ENCODE assay signal across 1 cellular context in genomic region chr14:94593749-94594431, GRCh38.
TF ChIP-seq lines count a peak whose summit lies in the region.

No MANE protein-coding gene starts in this region.

TF ChIP-seq in HepG2, 621 proteins besides CTCF, POLR2A, EP300 and RAD21 (continued from another document and continues in another):
- TF ChIP-seq GLI4 (CRISPR knock-in tag; IDR thresholded peaks at IDR 0.05; ENCODE audit: borderline replicate concordance) (no peak; the same call in 1 of the 2 replicates), ZNF761 (CRISPR knock-in tag; conservative IDR thresholded peaks at IDR 0.05) (0 out of 2 replicates have a peak, but pooled peaks have one; percentile 43), ZNF780A (CRISPR knock-in tag; IDR thresholded peaks at IDR 0.05) (no peak), SALL2 (CRISPR knock-in tag; IDR thresholded peaks at IDR 0.05) (peak; percentile 93), ZSCAN29 (CRISPR knock-in tag; conservative IDR thresholded peaks at IDR 0.05) (peak; percentile 90), ZBTB49 (CRISPR knock-in tag; IDR thresholded peaks at IDR 0.05; ENCODE audit: borderline replicate concordance) (no peak; the same call in 1 of the 2 replicates), ZNF180 (CRISPR knock-in tag; IDR thresholded peaks at IDR 0.05; ENCODE audit: borderline replicate concordance, low read depth) (no peak), ZNF773 (CRISPR knock-in tag; IDR thresholded peaks at IDR 0.05; ENCODE audit: borderline replicate concordance) (0 out of 2 replicates have a peak, but pooled peaks have one; percentile 33), ZNF572 (CRISPR knock-in tag; IDR thresholded peaks at IDR 0.05) (peak; percentile 78; the same call in 1 of the 2 replicates), MBNL3 (CRISPR knock-in tag; conservative IDR thresholded peaks at IDR 0.05) (no peak), ZNF598 (CRISPR knock-in tag; IDR thresholded peaks at IDR 0.05; ENCODE audit: borderline replicate concordance) (0 out of 2 replicates have a peak, but pooled peaks have one; percentile 77), ZNF737 (CRISPR knock-in tag; IDR thresholded peaks at IDR 0.05; ENCODE audit: borderline replicate concordance) (peak; percentile 83; the same call in 1 of the 2 replicates), PAX8 (CRISPR knock-in tag; IDR thresholded peaks at IDR 0.05; ENCODE audit: borderline replicate concordance) (peak; percentile 66; the same call in 1 of the 2 replicates), ZNF747 (CRISPR knock-in tag; IDR thresholded peaks at IDR 0.05; ENCODE audit: borderline replicate concordance) (peak; percentile 62; the same call in 1 of the 2 replicates), TBX3 (IDR thresholded peaks at IDR 0.05; ENCODE audit: borderline replicate concordance) (peak; percentile 94), XBP1 (CRISPR knock-in tag; IDR thresholded peaks at IDR 0.05) (no peak), ZNF121 (CRISPR knock-in tag; IDR thresholded peaks at IDR 0.05) (peak; percentile 63; the same call in 1 of the 2 replicates), ZNF430 (CRISPR knock-in tag; IDR thresholded peaks at IDR 0.05) (peak; percentile 96), ZIK1 (CRISPR knock-in tag; IDR thresholded peaks at IDR 0.05; ENCODE audit: borderline replicate concordance, low read depth) (no peak), NR0B2 (CRISPR knock-in tag; IDR thresholded peaks at IDR 0.05) (no peak), NFRKB (IDR thresholded peaks at IDR 0.05) (no peak), ERF (CRISPR knock-in tag; IDR thresholded peaks at IDR 0.05) (peak; percentile 100), FOXP4 (CRISPR knock-in tag; IDR thresholded peaks at IDR 0.05) (peak; percentile 99), JDP2 (CRISPR knock-in tag; IDR thresholded peaks at IDR 0.05; ENCODE audit: borderline replicate concordance) (peak; percentile 89; the same call in 1 of the 2 replicates), HOXA3 (CRISPR knock-in tag; IDR thresholded peaks at IDR 0.05) (peak; percentile 93), PPARG (CRISPR knock-in tag; conservative IDR thresholded peaks at IDR 0.05) (peak; percentile 95), ZNF543 (CRISPR knock-in tag; IDR thresholded peaks at IDR 0.05) (peak; percentile 88), SCMH1 (CRISPR knock-in tag; IDR thresholded peaks at IDR 0.05; ENCODE audit: borderline replicate concordance) (no peak), RBM39 (IDR thresholded peaks at IDR 0.05; ENCODE audit: low read depth, low read length, poor library complexity, severe bottlenecking) (peak; percentile 66), GLMP (CRISPR knock-in tag; IDR thresholded peaks at IDR 0.05; ENCODE audit: borderline replicate concordance) (0 out of 2 replicates have a peak, but pooled peaks have one; percentile 73), ZNF34 (CRISPR knock-in tag; IDR thresholded peaks at IDR 0.05; ENCODE audit: borderline replicate concordance) (no peak; the same call in 1 of the 2 replicates), SUZ12 (IDR thresholded peaks at IDR 0.05; ENCODE audit: low read depth, low read length) (no peak), CBX5 (CRISPR knock-in tag; IDR thresholded peaks at IDR 0.05; ENCODE audit: borderline replicate concordance) (peak; percentile 97; the same call in 1 of the 2 replicates), BATF2 (CRISPR knock-in tag; IDR thresholded peaks at IDR 0.05) (no peak), BRCA1 (CRISPR knock-in tag; IDR thresholded peaks at IDR 0.05) (no peak), ZNF274 (CRISPR knock-in tag; IDR thresholded peaks at IDR 0.05) (no peak), ZNF124 (CRISPR knock-in tag; IDR thresholded peaks at IDR 0.05) (peak; percentile 97), SIX1 (CRISPR knock-in tag; IDR thresholded peaks at IDR 0.05; ENCODE audit: borderline replicate concordance) (peak; percentile 89), ZNF75D (CRISPR knock-in tag; IDR thresholded peaks at IDR 0.05; ENCODE audit: borderline replicate concordance) (no peak), ZNF788 (CRISPR knock-in tag; IDR thresholded peaks at IDR 0.05; ENCODE audit: borderline replicate concordance) (peak; percentile 96; the same call in 1 of the 2 replicates), GMEB2 (CRISPR knock-in tag; IDR thresholded peaks at IDR 0.05; ENCODE audit: low read depth) (no peak), MIER2 (CRISPR knock-in tag; IDR thresholded peaks at IDR 0.05) (peak; percentile 88), ZNF777 (CRISPR knock-in tag; IDR thresholded peaks at IDR 0.05) (0 out of 2 replicates have a peak, but pooled peaks have one; percentile 33), HNRNPL (IDR thresholded peaks at IDR 0.05; ENCODE audit: low read depth, low read length) (peak; percentile 75; the same call in 1 of the 2 replicates), ZNF383 (CRISPR knock-in tag; IDR thresholded peaks at IDR 0.05; ENCODE audit: borderline replicate concordance) (no peak), HOXA5 (CRISPR knock-in tag; IDR thresholded peaks at IDR 0.05) (peak; percentile 72; the same call in 1 of the 2 replicates), ESRRA (CRISPR knock-in tag; IDR thresholded peaks at IDR 0.05; ENCODE audit: low read depth) (peak; percentile 99), ZNF362 (CRISPR knock-in tag; IDR thresholded peaks at IDR 0.05; ENCODE audit: borderline replicate concordance) (peak; percentile 89), KLF12 (CRISPR knock-in tag; IDR thresholded peaks at IDR 0.05; ENCODE audit: borderline replicate concordance) (0 out of 2 replicates have a peak, but pooled peaks have one; percentile 40), TRIM22 (IDR thresholded peaks at IDR 0.05) (no peak), IKZF4 (CRISPR knock-in tag; IDR thresholded peaks at IDR 0.05; ENCODE audit: borderline replicate concordance, low read depth, not compliant biosample characterization) (no peak), ZNF136 (CRISPR knock-in tag; IDR thresholded peaks at IDR 0.05; ENCODE audit: low read depth) (no peak), FLYWCH1 (CRISPR knock-in tag; IDR thresholded peaks at IDR 0.05) (no peak; the same call in 1 of the 2 replicates), ZNF619 (CRISPR knock-in tag; IDR thresholded peaks at IDR 0.05) (no peak), KDM5A (IDR thresholded peaks at IDR 0.05; ENCODE audit: borderline replicate concordance, low read length) (no peak), ZBTB25 (CRISPR knock-in tag; IDR thresholded peaks at IDR 0.05) (peak; percentile 90), ZBTB10 (CRISPR knock-in tag; IDR thresholded peaks at IDR 0.05; ENCODE audit: borderline replicate concordance) (peak; percentile 66; the same call in 1 of the 2 replicates)
